1 cellular context compared by ENCODE assay signal in genomic region chr5:177494356-177495195, GRCh38.
TF ChIP-seq lines count a peak whose summit lies in the region.

No MANE protein-coding gene starts in this region.

TF ChIP-seq in K562, 482 proteins besides CTCF, POLR2A, EP300 and RAD21 (continued from another document and continues in another):
- TF ChIP-seq MAZ (CRISPR knock-in tag; conservative IDR thresholded peaks at IDR 0.05 in 1 of 2, IDR thresholded peaks at IDR 0.05 in 1 of 2), result peak in 1 of 2 experiments; percentile 64; a peak in 2 of 4 replicates
- no peak for TF ChIP-seq PML (IDR thresholded peaks at IDR 0.05; ENCODE audit: low read length)
- no peak for TF ChIP-seq HEY1 (CRISPR knock-in tag; IDR thresholded peaks at IDR 0.05; ENCODE audit: borderline replicate concordance)
- TF ChIP-seq NR1H2 (CRISPR knock-in tag; IDR thresholded peaks at IDR 0.05), result no peak
- TF ChIP-seq KDM1A (IDR thresholded peaks at IDR 0.05), result peak; percentile 20 to 87; a peak in 3 of 4 replicates
- TF ChIP-seq E4F1 (CRISPR knock-in tag; IDR thresholded peaks at IDR 0.05; ENCODE audit: borderline replicate concordance), result no peak
- TF ChIP-seq ZNF217 (CRISPR knock-in tag; IDR thresholded peaks at IDR 0.05), result no peak
- no peak for TF ChIP-seq ID3 (CRISPR knock-in tag; IDR thresholded peaks at IDR 0.05)
- TF ChIP-seq ID3 (tag; IDR thresholded peaks at IDR 0.05), result no peak
- TF ChIP-seq ZNF668 (CRISPR knock-in tag; IDR thresholded peaks at IDR 0.05), result no peak
- no peak for TF ChIP-seq MNT (conservative IDR thresholded peaks at IDR 0.05)
- 0 out of 2 replicates have a peak, but pooled peaks have one; percentile 40 for TF ChIP-seq HLTF (IDR thresholded peaks at IDR 0.05)
- TF ChIP-seq CHD2 (IDR thresholded peaks at IDR 0.05; ENCODE audit: low read depth, low read length), result no peak
- TF ChIP-seq MCM2 (IDR thresholded peaks at IDR 0.05; ENCODE audit: low read depth), result no peak
- 0 out of 2 replicates have a peak, but pooled peaks have one; percentile 33 for TF ChIP-seq MBD2 (IDR thresholded peaks at IDR 0.05; ENCODE audit: borderline replicate concordance, low read depth)
- TF ChIP-seq ZNF134 (CRISPR knock-in tag; conservative IDR thresholded peaks at IDR 0.05), result no peak
- TF ChIP-seq ZNF778 (CRISPR knock-in tag; IDR thresholded peaks at IDR 0.05), result no peak
- no peak for TF ChIP-seq ZNF398 (CRISPR knock-in tag; IDR thresholded peaks at IDR 0.05)
- no peak for TF ChIP-seq ZBTB17 (CRISPR knock-in tag; IDR thresholded peaks at IDR 0.05)
- TF ChIP-seq ZNF197 (CRISPR knock-in tag; IDR thresholded peaks at IDR 0.05; ENCODE audit: low read depth), result no peak
- 0 out of 2 replicates have a peak, but pooled peaks have one; percentile 38 for TF ChIP-seq SUPT5H (IDR thresholded peaks at IDR 0.05)
- no peak for TF ChIP-seq UBTF (IDR thresholded peaks at IDR 0.05; ENCODE audit: borderline replicate concordance in 1 of 2, low read depth in 2 of 2, low read length in 2 of 2)
- no peak for TF ChIP-seq ERF (CRISPR knock-in tag; IDR thresholded peaks at IDR 0.05)
- no peak for TF ChIP-seq HDAC3 (IDR thresholded peaks at IDR 0.05; ENCODE audit: borderline replicate concordance, partially characterized antibody)
- no peak for TF ChIP-seq SP2 (IDR thresholded peaks at IDR 0.05; ENCODE audit: extremely low read depth, low read depth, low read length, poor library complexity, severe bottlenecking)
- TF ChIP-seq ZNF23 (CRISPR knock-in tag; IDR thresholded peaks at IDR 0.05), result no peak
- TF ChIP-seq ZNF592 (IDR thresholded peaks at IDR 0.05), result no peak
- TF ChIP-seq HOMEZ (CRISPR knock-in tag; IDR thresholded peaks at IDR 0.05), result no peak
- no peak for TF ChIP-seq E2F8 (IDR thresholded peaks at IDR 0.05; ENCODE audit: low read depth, partially characterized antibody)
- 0 out of 2 replicates have a peak, but pooled peaks have one; percentile 0 for TF ChIP-seq CBFB (CRISPR knock-in tag; IDR thresholded peaks at IDR 0.05)
- TF ChIP-seq ZC3H4 (CRISPR knock-in tag; IDR thresholded peaks at IDR 0.05; ENCODE audit: borderline replicate concordance), result peak; percentile 45; the same call in 1 of the 2 replicates
- TF ChIP-seq E2F6 (IDR thresholded peaks at IDR 0.05; ENCODE audit: borderline replicate concordance in 1 of 2, extremely low read depth in 1 of 2, insufficient read depth in 1 of 2, insufficient read length in 1 of 2, low read depth in 1 of 2, low read length in 1 of 2, poor library complexity in 1 of 2, severe bottlenecking in 1 of 2), result peak in 1 of 2 experiments; percentile 57
- TF ChIP-seq COPS2 (conservative IDR thresholded peaks at IDR 0.05), result no peak
- no peak for TF ChIP-seq BRF1 (IDR thresholded peaks at IDR 0.05; ENCODE audit: borderline replicate concordance, extremely low read depth, insufficient read length)
- TF ChIP-seq ZNF3 (CRISPR knock-in tag; IDR thresholded peaks at IDR 0.05), result no peak
- TF ChIP-seq NCOR1 (IDR thresholded peaks at IDR 0.05), result peak; percentile 68
- TF ChIP-seq SMARCA4 (IDR thresholded peaks at IDR 0.05), result no peak
- TF ChIP-seq ZNF518B (CRISPR knock-in tag; IDR thresholded peaks at IDR 0.05), result no peak
